Comparison of ENCODE assay signal across 9 cellular contexts in the genomic region with DNA sequence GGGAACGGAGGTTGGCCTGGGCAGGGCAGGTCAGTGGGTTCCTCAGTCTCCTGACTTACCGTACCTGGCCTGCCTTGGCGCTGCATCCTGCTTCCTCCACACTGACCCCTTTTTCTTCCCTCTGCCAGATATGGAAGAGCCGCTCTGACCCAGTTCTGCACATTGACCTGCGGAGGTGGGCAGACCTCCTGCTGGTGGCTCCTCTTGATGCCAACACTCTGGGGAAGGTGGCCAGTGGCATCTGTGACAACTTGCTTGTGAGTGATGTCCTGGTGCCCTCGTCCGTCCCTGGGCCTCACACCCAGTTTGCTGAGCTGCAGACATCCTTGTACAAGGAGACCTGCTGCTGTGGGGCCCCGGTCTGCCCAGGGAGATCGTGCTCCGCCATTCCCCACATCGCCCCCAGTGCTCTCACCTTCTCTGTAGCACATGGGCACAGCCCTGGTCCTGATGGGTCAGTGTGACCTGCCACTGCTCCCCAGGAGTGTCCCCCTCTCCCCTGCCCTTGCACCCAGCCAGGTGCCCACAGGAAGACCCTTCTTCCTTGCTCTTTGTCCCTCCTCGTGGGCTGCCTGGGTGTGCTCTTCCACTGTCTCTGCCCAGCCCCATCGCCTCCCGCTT. TPM values are rescaled to one million over a fixed set of nuclear protein-coding genes. Genes with fewer than 3 reads are reported as not detected.
DNase-seq lines count a peak whose midpoint lies in the region; ATAC-seq and TF ChIP-seq lines count a peak whose summit lies in the region.
"Had no signal": no experiment of that assay in that cellular context is flagged by ENCODE, and none has a peak within 500 bp of the region (broad histone marks: within the 10 kb centered on the region; RNA-seq: fewer than 3 reads in every experiment).

No MANE protein-coding gene starts in this region.

- no peaks in the 10 kb centered on the region for H3K9me3 Mint-ChIP-seq in dendritic cell treated with granulocyte-macrophage colony-stimulating factor and Interleukin-4, amounts not matched to agents 40 ng/mL and 50 ng/mL, for 4 days
- H3K9me3 Mint-ChIP-seq in neural crest cell, result no peaks in the 10 kb centered on the region

- no peak for TF ChIP-seq CTCF in left ventricle myocardium inferior (IDR thresholded peaks at IDR 0.05; ENCODE audit: borderline replicate concordance)
- TF ChIP-seq CTCF in neural crest cell (conservative IDR thresholded peaks at IDR 0.05), result no peak
- no peak for TF ChIP-seq CTCF in upper lobe of right lung (IDR thresholded peaks at IDR 0.05)

- H3K27me3 Mint-ChIP-seq in dendritic cell treated with granulocyte-macrophage colony-stimulating factor and Interleukin-4, amounts not matched to agents 40 ng/mL and 50 ng/mL, for 4 days, result peaks cover 8% of the 10 kb centered on the region
- no peaks in the 10 kb centered on the region for H3K27me3 Mint-ChIP-seq in neural crest cell (ENCODE audit: low read depth)

- H3K9me3 ChIP-seq in left ventricle myocardium inferior (replicated peaks) (no peaks in the 10 kb centered on the region), upper lobe of right lung (no peaks in the 10 kb centered on the region)

- no peaks in the 10 kb centered on the region for H3K27me3 ChIP-seq in left ventricle myocardium inferior (ENCODE audit: low read depth)
- no peaks in the 10 kb centered on the region for H3K27me3 ChIP-seq in upper lobe of right lung

- peak overlapping the region; percentile 85 for H3K27ac Mint-ChIP-seq in dendritic cell treated with granulocyte-macrophage colony-stimulating factor and Interleukin-4, amounts not matched to agents 40 ng/mL and 50 ng/mL, for 4 days
- H3K27ac Mint-ChIP-seq in neural crest cell (ENCODE audit: unreplicated experiment), result peak overlapping the region; percentile 55

- H3K4me1 Mint-ChIP-seq in dendritic cell treated with granulocyte-macrophage colony-stimulating factor and Interleukin-4, amounts not matched to agents 40 ng/mL and 50 ng/mL, for 4 days (ENCODE audit: low read depth), result peaks cover 97% of the 10 kb centered on the region
- peaks cover 23% of the 10 kb centered on the region for H3K4me1 Mint-ChIP-seq in neural crest cell

- H3K27ac ChIP-seq in left ventricle myocardium inferior (replicated peaks) (peak overlapping the region; percentile 97), upper lobe of right lung (peak overlapping the region; percentile 88)

- H3K4me3 Mint-ChIP-seq in dendritic cell treated with granulocyte-macrophage colony-stimulating factor and Interleukin-4, amounts not matched to agents 40 ng/mL and 50 ng/mL, for 4 days, result peak overlapping the region; percentile 41
- no peak overlapping the region for H3K4me3 Mint-ChIP-seq in neural crest cell

- peaks cover 35% of the 10 kb centered on the region for H3K36me3 Mint-ChIP-seq in dendritic cell treated with granulocyte-macrophage colony-stimulating factor and Interleukin-4, amounts not matched to agents 40 ng/mL and 50 ng/mL, for 4 days (ENCODE audit: low read depth)
- H3K36me3 Mint-ChIP-seq in neural crest cell (ENCODE audit: low read depth), result no peaks in the 10 kb centered on the region

- H3K36me3 ChIP-seq in left ventricle myocardium inferior (no peaks in the 10 kb centered on the region), upper lobe of right lung (no peaks in the 10 kb centered on the region)

- DNase-seq in left ventricle myocardium inferior (no peak), Right ventricle myocardium inferior (ENCODE audit: missing footprints) (no peak), neural crest cell (ENCODE audit: low read depth, low spot score) (no peak), upper lobe of right lung (no peak), NCI-H2227 (lab: John Stamatoyannopoulos, UW; ENCODE audit: unreplicated experiment) (no peak)
- DNase-seq: glutamatergic neuron had no signal

- H3K4me1 ChIP-seq in left ventricle myocardium inferior, result peaks cover 79% of the 10 kb centered on the region
- H3K4me1 ChIP-seq in upper lobe of right lung, result peaks cover 71% of the 10 kb centered on the region

- peak overlapping the region; percentile 49 for H3K4me3 ChIP-seq in left ventricle myocardium inferior
- peak overlapping the region; percentile 22 for H3K4me3 ChIP-seq in upper lobe of right lung

- intact Hi-C loops in left ventricle myocardium inferior (cut with micrococcal nuclease), result no loop called here
- intact Hi-C loops in Right ventricle myocardium inferior (cut with DNase I), result no loop called here
- intact Hi-C loops in dendritic cell treated with granulocyte-macrophage colony-stimulating factor and Interleukin-4, amounts not matched to agents 40 ng/mL and 50 ng/mL, for 4 days (cut with micrococcal nuclease), result no loop called here
- intact Hi-C loops in upper lobe of right lung (cut with DNase I), result loop anchor here (5.0 kb wide), 1 partner anchor 158 kb away; the partner anchor contains the start of gene C15orf39

- ATAC-seq in Right ventricle myocardium inferior (no peak), upper lobe of right lung (no peak), GM19455 (IDR thresholded peaks at IDR 0.05; ENCODE audit: unreplicated experiment) (no peak)
- ATAC-seq in activated CD4-positive, CD25-positive, alpha-beta regulatory T cell treated with anti-CD3 and anti-CD28 coated beads, Interleukin-2, amount 50 U/mL, for 24 hours, result no peak

RNA-seq across cellular contexts. Expression of gene PPCDC, which starts 21.0 kb away (rescaled TPM):
- total RNA-seq in left ventricle myocardium inferior (5.0 TPM), Right ventricle myocardium inferior (5.2 TPM), neural crest cell (16.5 and 18.1 TPM in 2 replicates), upper lobe of right lung (13.1 TPM)

RNA-seq across cellular contexts. Expression of gene SCAMP5, which starts 49.0 kb away (rescaled TPM):
- total RNA-seq in left ventricle myocardium inferior (3.0 TPM), Right ventricle myocardium inferior (1.9 TPM), neural crest cell (38.8 and 39.4 TPM in 2 replicates), upper lobe of right lung (2.6 TPM)

Comparison
In these comparisons a context has a peak if more than half of its experiments do, and no peak if none do; other contexts are left out.
1. RNA of gene SCAMP5, which starts 49.0 kb away (total RNA-seq): 38.8 to 39.4 TPM in neural crest cell; 3.0 TPM in left ventricle myocardium inferior (single experiment), 2.6 TPM in upper lobe of right lung (single experiment) and 1.9 TPM in Right ventricle myocardium inferior (single experiment); every median in the first group is over 10 times any median in the second.